Comparison of ENCODE assay signal across 1 cellular context in genomic region chr15:66730168-66731014, GRCh38.
TF ChIP-seq lines count a peak whose summit lies in the region.

No MANE protein-coding gene starts in this region.

TF ChIP-seq in HepG2, 621 proteins besides CTCF, POLR2A, EP300 and RAD21 (continued from another document):
- TF ChIP-seq ZNF414 (CRISPR knock-in tag; IDR thresholded peaks at IDR 0.05): no peak
- TF ChIP-seq FOSL2 (CRISPR knock-in tag; IDR thresholded peaks at IDR 0.05): peak; percentile 43
- no peak for TF ChIP-seq KDM5B (CRISPR knock-in tag; IDR thresholded peaks at IDR 0.05; ENCODE audit: borderline replicate concordance)
- TF ChIP-seq THRA (CRISPR knock-in tag; IDR thresholded peaks at IDR 0.05; ENCODE audit: borderline replicate concordance): no peak
- TF ChIP-seq ZNF180 (CRISPR knock-in tag; IDR thresholded peaks at IDR 0.05; ENCODE audit: borderline replicate concordance, low read depth): no peak
